In genomic region chr5:64768358-64769312, GRCh38 we compare ENCODE assay signal across 8 cellular contexts. TPM values are rescaled to one million over a fixed set of nuclear protein-coding genes. Genes with fewer than 3 reads are reported as not detected.
DNase-seq lines count a peak whose midpoint lies in the region; ATAC-seq and TF ChIP-seq lines count a peak whose summit lies in the region.

Gene CWC27 (plus strand): TSS chr5:64768930. CDS start chr5:64769147, 217 bp downstream.
Gene SREK1IP1 (minus strand): TSS chr5:64768691. CDS start chr5:64768517, 174 bp downstream.

- peak within 1 kb of the TSS; percentile 100 for H3K4me2 ChIP-seq in GM23248 (ENCODE audit: unreplicated experiment)

- peak within 1 kb of the TSS; percentile 97 for H2AFZ ChIP-seq in GM23248

- H3K27ac ChIP-seq in GM23248 (peak within 1 kb of the TSS; percentile 79), RWPE1 (peak within 1 kb of the TSS; percentile 86)

- H3K9me2 ChIP-seq in GM23248 (ENCODE audit: insufficient read depth): no peaks in the 10 kb centered on the region

- intact Hi-C loops in activated T-helper 2 cell treated with anti-CD3 and anti-CD28 coated beads, Interferon-gamma antibody, Interleukin-2, Interleukin-4, amounts not matched to agents 10 μg/mL and 5 μg/mL and 100 μg/mL, durations not matched to agents 14 hours and 24 hours and 36 hours (cut with micrococcal nuclease): loop anchor here (1.0 to 5.0 kb wide), 5 partner anchors 16 to 856 kb away; partner anchors contain the start of genes ADAMTS6, CENPK, PPWD1 and SHLD3

- peak within 1 kb of the TSS; percentile 96 for H3K27ac Mint-ChIP-seq in activated T-helper 2 cell treated with anti-CD3 and anti-CD28 coated beads, Interferon-gamma antibody, Interleukin-2, Interleukin-4, amounts not matched to agents 10 μg/mL and 5 μg/mL and 100 μg/mL, durations not matched to agents 14 hours and 24 hours and 36 hours
- H3K27ac Mint-ChIP-seq in natural killer cell treated with Interleukin-12 subunit alpha and Interleukin-12 subunit beta and Interleukin-15 and Interleukin-18, amount 100 ng/mL, for 72 hours: peak within 1 kb of the TSS; percentile 96 to 100

- H3K4me3 Mint-ChIP-seq in activated T-helper 2 cell treated with anti-CD3 and anti-CD28 coated beads, Interferon-gamma antibody, Interleukin-2, Interleukin-4, amounts not matched to agents 10 μg/mL and 5 μg/mL and 100 μg/mL, durations not matched to agents 14 hours and 24 hours and 36 hours (ENCODE audit: low read depth): peak within 1 kb of the TSS; percentile 98
- H3K4me3 Mint-ChIP-seq in natural killer cell treated with Interleukin-12 subunit alpha and Interleukin-12 subunit beta and Interleukin-15 and Interleukin-18, amount 100 ng/mL, for 72 hours: peak within 1 kb of the TSS; percentile 99

- no peaks in the 10 kb centered on the region for H3K9me3 Mint-ChIP-seq in activated T-helper 2 cell treated with anti-CD3 and anti-CD28 coated beads, Interferon-gamma antibody, Interleukin-2, Interleukin-4, amounts not matched to agents 10 μg/mL and 5 μg/mL and 100 μg/mL, durations not matched to agents 14 hours and 24 hours and 36 hours
- no peaks in the 10 kb centered on the region for H3K9me3 Mint-ChIP-seq in natural killer cell treated with Interleukin-12 subunit alpha and Interleukin-12 subunit beta and Interleukin-15 and Interleukin-18, amount 100 ng/mL, for 72 hours

- DNase-seq in EH (ENCODE audit: low read depth) (peak; percentile 92), GM23248 (peak; percentile 97), Kasumi-1 (lab: John Stamatoyannopoulos, UW) (peak; percentile 94 to 96), RWPE1 (ENCODE audit: low spot score) (peak; percentile 85), fibroblast of pulmonary artery (ENCODE audit: low read depth) (peak; percentile 95)
- DNase-seq in activated T-helper 2 cell treated with anti-CD3 and anti-CD28 coated beads, Interferon-gamma antibody, Interleukin-2, Interleukin-4, amounts not matched to agents 10 μg/mL and 5 μg/mL and 100 μg/mL, durations not matched to agents 14 hours and 24 hours and 36 hours (ENCODE audit: low spot score): peak; percentile 79
- DNase-seq in natural killer cell treated with Interleukin-12 subunit alpha and Interleukin-12 subunit beta and Interleukin-15 and Interleukin-18, amount 100 ng/mL, for 72 hours (ENCODE audit: low spot score): peak; percentile 87
- peak; percentile 81 for DNase-seq in stimulated activated naive CD8-positive, alpha-beta T cell treated with anti-CD3 and anti-CD28 coated beads, Interleukin-15, Interleukin-2, amounts not matched to agents 100 U/mL and 50 U/mL, for 24 hours

- no peaks in the 10 kb centered on the region for H3K27me3 Mint-ChIP-seq in activated T-helper 2 cell treated with anti-CD3 and anti-CD28 coated beads, Interferon-gamma antibody, Interleukin-2, Interleukin-4, amounts not matched to agents 10 μg/mL and 5 μg/mL and 100 μg/mL, durations not matched to agents 14 hours and 24 hours and 36 hours (ENCODE audit: low read depth)
- no peaks in the 10 kb centered on the region for H3K27me3 Mint-ChIP-seq in natural killer cell treated with Interleukin-12 subunit alpha and Interleukin-12 subunit beta and Interleukin-15 and Interleukin-18, amount 100 ng/mL, for 72 hours

- WGBS in GM23248 (ENCODE audit: low coverage in 1 of 2, low lambda C conversion rate in 2 of 2, missing lambda C conversion rate in 2 of 2), 2 experiments: 1% methylated on average over 48 of the region's 48 CpGs

- POLR2A ChIA-PET in RWPE1 (lab: Yijun Ruan, JAX; ENCODE audit: low non-redundant PET): interaction anchor here (0.6 kb wide), 1 partner anchor 505 kb away, joined by 3 read pairs; no protein-coding TSS in a partner anchor

- no peaks in the 10 kb centered on the region for H3K9me3 ChIP-seq in GM23248 (ENCODE audit: low read depth)

- in situ Hi-C loops in GM23248 (cut with MboI): no loop called here

- peak within 1 kb of the TSS; percentile 99 for H3K4me3 ChIP-seq in GM23248
- H3K4me3 ChIP-seq in fibroblast of pulmonary artery (replicated peaks; ENCODE audit: low read depth, low read length): peak within 1 kb of the TSS; percentile 75

- H3K9ac ChIP-seq in GM23248: peak within 1 kb of the TSS; percentile 93

- peaks cover 47% of the 10 kb centered on the region for H3K4me1 Mint-ChIP-seq in activated T-helper 2 cell treated with anti-CD3 and anti-CD28 coated beads, Interferon-gamma antibody, Interleukin-2, Interleukin-4, amounts not matched to agents 10 μg/mL and 5 μg/mL and 100 μg/mL, durations not matched to agents 14 hours and 24 hours and 36 hours (ENCODE audit: low read depth)
- H3K4me1 Mint-ChIP-seq in natural killer cell treated with Interleukin-12 subunit alpha and Interleukin-12 subunit beta and Interleukin-15 and Interleukin-18, amount 100 ng/mL, for 72 hours (ENCODE audit: low read depth in 2 of 2): peaks cover 37 to 42% of the 10 kb centered on the region in 2 donors

- CTCF ChIA-PET in RWPE1 (lab: Yijun Ruan, JAX): interaction anchor here (0.6 kb wide), 2 partner anchors 141 to 698 kb away, joined by 3 to 4 read pairs; no protein-coding TSS in a partner anchor

- H3K79me2 ChIP-seq in GM23248 (ENCODE audit: insufficient read depth): peaks cover 95% of the 10 kb centered on the region

- H4K20me1 ChIP-seq in GM23248 (ENCODE audit: insufficient read depth): no peaks in the 10 kb centered on the region

- H3K4me1 ChIP-seq in GM23248 (ENCODE audit: insufficient read depth): peaks cover 32% of the 10 kb centered on the region

- TF ChIP-seq CTCF in RWPE1 (conservative IDR thresholded peaks at IDR 0.05; ENCODE audit: low read depth): no peak
- TF ChIP-seq CTCF in fibroblast of pulmonary artery (IDR thresholded peaks at IDR 0.05; ENCODE audit: low read length, missing control alignments): peak; percentile 34

- peak; percentile 98 to 99 for ATAC-seq in natural killer cell treated with Interleukin-12 subunit alpha and Interleukin-12 subunit beta and Interleukin-15 and Interleukin-18, amount 100 ng/mL, for 72 hours
- peak; percentile 98 for ATAC-seq in stimulated activated naive CD8-positive, alpha-beta T cell treated with anti-CD3 and anti-CD28 coated beads, Interleukin-15, Interleukin-2, amounts not matched to agents 100 U/mL and 50 U/mL, for 24 hours

- no peaks in the 10 kb centered on the region for H3K27me3 ChIP-seq in GM23248 (replicated peaks; ENCODE audit: insufficient read depth)

- 0 out of 2 replicates have a peak, but pooled peaks cover 6% of the 10 kb centered on the region for H3F3A ChIP-seq in GM23248 (ENCODE audit: insufficient read depth)

- H3K36me3 ChIP-seq in GM23248 (ENCODE audit: low read depth): 0 out of 2 replicates have a peak, but pooled peaks cover 3% of the 10 kb centered on the region

- H3K36me3 Mint-ChIP-seq in activated T-helper 2 cell treated with anti-CD3 and anti-CD28 coated beads, Interferon-gamma antibody, Interleukin-2, Interleukin-4, amounts not matched to agents 10 μg/mL and 5 μg/mL and 100 μg/mL, durations not matched to agents 14 hours and 24 hours and 36 hours (ENCODE audit: low read depth): peaks cover 18% of the 10 kb centered on the region
- H3K36me3 Mint-ChIP-seq in natural killer cell treated with Interleukin-12 subunit alpha and Interleukin-12 subunit beta and Interleukin-15 and Interleukin-18, amount 100 ng/mL, for 72 hours: peaks cover 17% of the 10 kb centered on the region

RNA-seq across cellular contexts. Expression of gene CWC27, which starts in this region (rescaled TPM):
- total RNA-seq in GM23248 (2014; rRNA removed; shearing (Covaris generic)): 4.9 and 22.7 TPM in 2 replicates
- polyA plus RNA-seq in GM23248 (2016; fragmentation: Nextera tagmentation; extraction: Ambion mirVana): 30.5 and 32.7 TPM in 2 replicates
- 30.3 and 32.9 TPM in 2 replicates for total RNA-seq in activated T-helper 2 cell treated with anti-CD3 and anti-CD28 coated beads, Interferon-gamma antibody, Interleukin-2, Interleukin-4, amounts not matched to agents 10 μg/mL and 5 μg/mL and 100 μg/mL, durations not matched to agents 14 hours and 24 hours and 36 hours
- 10 to 100 TPM; 29.1 to 32.6 TPM for total RNA-seq in natural killer cell treated with Interleukin-12 subunit alpha and Interleukin-12 subunit beta and Interleukin-15 and Interleukin-18, amount 100 ng/mL, for 72 hours

RNA-seq across cellular contexts. Expression of gene SREK1IP1, which starts in this region (rescaled TPM):
- total RNA-seq in GM23248 (2014; rRNA removed; shearing (Covaris generic)): 7.3 and 16.2 TPM in 2 replicates
- 26.8 and 30.5 TPM in 2 replicates for polyA plus RNA-seq in GM23248 (2016; fragmentation: Nextera tagmentation; extraction: Ambion mirVana)
- total RNA-seq in activated T-helper 2 cell treated with anti-CD3 and anti-CD28 coated beads, Interferon-gamma antibody, Interleukin-2, Interleukin-4, amounts not matched to agents 10 μg/mL and 5 μg/mL and 100 μg/mL, durations not matched to agents 14 hours and 24 hours and 36 hours: 30.9 and 32.9 TPM in 2 replicates
- total RNA-seq in natural killer cell treated with Interleukin-12 subunit alpha and Interleukin-12 subunit beta and Interleukin-15 and Interleukin-18, amount 100 ng/mL, for 72 hours: 10 to 100 TPM; 19.9 to 20.1 TPM

Comparison
In these comparisons a context has a peak if more than half of its experiments do, and no peak if none do; other contexts are left out.
1. Peak in every context shown above with its lines: DNase-seq, ATAC-seq, H3K4me3 ChIP-seq and H3K27ac ChIP-seq.